Comparison of ENCODE assay signal across 1 cellular context in genomic region chr1:185646202-185646683, GRCh38.
A peak's percentile ranks its signal among the peaks of the same experiment; 100 is the strongest.
TF ChIP-seq lines count a peak whose summit lies in the region.

No MANE protein-coding gene starts in this region.

TF ChIP-seq in HEK293, 187 proteins besides CTCF, POLR2A, EP300 and RAD21 (continued from another document and continues in another):
- TF ChIP-seq PRDM6 (tag by site-specific recombination; IDR thresholded peaks at IDR 0.05) (peak; percentile 74), ZNF830 (tag by site-specific recombination; IDR thresholded peaks at IDR 0.05; ENCODE audit: low read depth) (no peak), ZNF843 (tag by site-specific recombination; IDR thresholded peaks at IDR 0.05) (no peak), ZNF488 (tag by site-specific recombination; IDR thresholded peaks at IDR 0.05) (no peak), ZNF148 (tag by site-specific recombination; IDR thresholded peaks at IDR 0.05; ENCODE audit: borderline replicate concordance) (no peak), ZNF792 (tag by site-specific recombination; IDR thresholded peaks at IDR 0.05) (no peak), ZNF621 (tag by site-specific recombination; IDR thresholded peaks at IDR 0.05) (no peak), TSHZ1 (tag by site-specific recombination; IDR thresholded peaks at IDR 0.05; ENCODE audit: borderline replicate concordance) (no peak), ZFP3 (tag by site-specific recombination; IDR thresholded peaks at IDR 0.05; ENCODE audit: low read depth) (no peak), HOXC10 (CRISPR knock-in tag; IDR thresholded peaks at IDR 0.05) (no peak), KLF7 (tag by site-specific recombination; IDR thresholded peaks at IDR 0.05; ENCODE audit: borderline replicate concordance) (no peak), PRDM4 (tag by site-specific recombination; IDR thresholded peaks at IDR 0.05) (no peak), GLI2 (tag by site-specific recombination; IDR thresholded peaks at IDR 0.05; ENCODE audit: borderline replicate concordance, low read depth) (no peak), OSR2 (tag by site-specific recombination; IDR thresholded peaks at IDR 0.05) (peak; percentile 83), ZNF202 (tag by site-specific recombination; IDR thresholded peaks at IDR 0.05; ENCODE audit: borderline replicate concordance) (no peak), ZNF555 (tag by site-specific recombination; conservative IDR thresholded peaks at IDR 0.05) (no peak), ZNF292 (tag by site-specific recombination; IDR thresholded peaks at IDR 0.05; ENCODE audit: borderline replicate concordance, low read depth) (no peak), PRDM1 (tag by site-specific recombination; IDR thresholded peaks at IDR 0.05) (0 out of 2 replicates have a peak, but pooled peaks have one; percentile 28), ZBTB49 (tag by site-specific recombination; IDR thresholded peaks at IDR 0.05; ENCODE audit: low read depth) (no peak), ZNF664 (tag by site-specific recombination; IDR thresholded peaks at IDR 0.05) (no peak), ZNF660 (tag by site-specific recombination; IDR thresholded peaks at IDR 0.05) (peak; percentile 75; the same call in 1 of the 2 replicates), ZNF48 (tag by site-specific recombination; IDR thresholded peaks at IDR 0.05) (no peak), ZBTB10 (tag by site-specific recombination; IDR thresholded peaks at IDR 0.05) (no peak), ZSCAN16 (tag by site-specific recombination; IDR thresholded peaks at IDR 0.05) (no peak), ZBTB8A (tag by site-specific recombination; IDR thresholded peaks at IDR 0.05) (no peak; the same call in 1 of the 2 replicates), ZNF324 (tag by site-specific recombination; IDR thresholded peaks at IDR 0.05) (no peak), ZNF404 (tag by site-specific recombination; IDR thresholded peaks at IDR 0.05) (no peak), REST (tag by site-specific recombination; IDR thresholded peaks at IDR 0.05) (no peak), SP3 (tag by site-specific recombination; IDR thresholded peaks at IDR 0.05) (no peak), GLI4 (tag by site-specific recombination; IDR thresholded peaks at IDR 0.05) (no peak), ZNF416 (tag by site-specific recombination; IDR thresholded peaks at IDR 0.05) (no peak), TRIM28 (IDR thresholded peaks at IDR 0.05; ENCODE audit: borderline replicate concordance, low read length) (peak; percentile 96), ZNF248 (tag by site-specific recombination; IDR thresholded peaks at IDR 0.05) (no peak), MYNN (tag by site-specific recombination; IDR thresholded peaks at IDR 0.05; ENCODE audit: borderline replicate concordance) (no peak), ZNF311 (tag by site-specific recombination; IDR thresholded peaks at IDR 0.05; ENCODE audit: borderline replicate concordance) (no peak)
